Comparison of ENCODE assay signal across 18 cellular contexts in the genomic region with DNA sequence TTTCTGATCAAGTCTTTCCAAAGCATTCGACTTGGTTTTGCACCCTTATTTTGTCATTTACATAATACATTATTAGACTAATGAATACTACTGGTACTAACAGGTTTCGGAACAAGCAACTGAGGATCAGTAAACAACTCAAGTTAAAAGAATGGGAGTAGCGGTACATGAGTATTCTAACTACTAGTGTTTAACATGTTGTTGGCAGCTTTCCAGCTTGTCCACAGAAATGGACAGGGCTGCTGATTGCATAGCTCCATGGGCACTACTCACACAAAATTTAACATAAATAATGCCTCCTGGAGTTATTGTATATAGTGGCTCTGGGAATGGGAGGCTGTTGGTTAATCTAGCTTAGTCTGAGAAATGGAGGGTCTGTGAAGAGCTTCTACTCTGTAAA. TPM values are rescaled to one million over a fixed set of nuclear protein-coding genes. Genes with fewer than 3 reads are reported as not detected.
DNase-seq lines count a peak whose midpoint lies in the region; ATAC-seq, FAIRE-seq and TF ChIP-seq lines count a peak whose summit lies in the region.
"Had no signal": no experiment of that assay in that cellular context is flagged by ENCODE, and none has a peak within 500 bp of the region (broad histone marks: within the 10 kb centered on the region; RNA-seq: fewer than 3 reads in every experiment).

No MANE protein-coding gene starts in this region.

- no peaks in the 10 kb centered on the region for H4K20me1 ChIP-seq in GM12878 (ENCODE audit: control insufficient read depth, insufficient read depth)
- H4K20me1 ChIP-seq in Karpas-422 (ENCODE audit: insufficient read depth, low read depth, low read length), result peaks cover 26% of the 10 kb centered on the region
- peaks cover 44% of the 10 kb centered on the region for H4K20me1 ChIP-seq in GM23338 (replicated peaks; ENCODE audit: insufficient read depth)

- H3K9ac ChIP-seq in GM12878 (ENCODE audit: control insufficient read depth, insufficient read depth, low read length), result no peak overlapping the region
- no peak overlapping the region for H3K9ac ChIP-seq in Karpas-422 (ENCODE audit: low read length)
- H3K9ac ChIP-seq: parathyroid adenoma, SK-N-SH had no signal

- no peak overlapping the region for H3K27ac ChIP-seq in cardiac muscle cell
- no peak overlapping the region for H3K27ac ChIP-seq in GM12878 (ENCODE audit: control insufficient read depth, insufficient read depth)
- no peak overlapping the region for H3K27ac ChIP-seq in Karpas-422 (ENCODE audit: low read length)
- H3K27ac ChIP-seq in GM23338 (ENCODE audit: low read depth), result no peak overlapping the region
- H3K27ac ChIP-seq: parathyroid adenoma had no signal

- no peak for TF ChIP-seq EP300 in GM12878 (IDR thresholded peaks at IDR 0.05; ENCODE audit: borderline replicate concordance in 1 of 2, control insufficient read depth in 1 of 2, low read depth in 2 of 2, low read length in 2 of 2)

- in situ Hi-C loops in GM12878 (cut with MboI), result loop anchor here (25.0 kb wide), 1 partner anchor 1228 kb away; the partner anchor contains the start of gene ZNF367

- RAD21 ChIA-PET in GM12878 (lab: Charles Lee; ENCODE audit: unreplicated experiment), result interaction anchor here (0.7 kb wide), 1 partner anchor 25 kb away, joined by 4 read pairs; no protein-coding TSS in a partner anchor

- H3K27me3 ChIP-seq in cardiac muscle cell, result no peaks in the 10 kb centered on the region
- no peaks in the 10 kb centered on the region for H3K27me3 ChIP-seq in GM12878 (replicated peaks in 1 of 2; ENCODE audit: control insufficient read depth in 2 of 2, insufficient read depth in 2 of 2, low read length in 1 of 2)
- no peaks in the 10 kb centered on the region for H3K27me3 ChIP-seq in Karpas-422 (ENCODE audit: low read length)
- H3K27me3 ChIP-seq in GM23338 (ENCODE audit: insufficient read depth), result no peaks in the 10 kb centered on the region

- SMC1A ChIA-PET in GM12878 (lab: Charles Lee; ENCODE audit: uncharacterized antibody, unreplicated experiment), result interaction anchor here (0.6 to 3.1 kb wide), 11 partner anchors 9 to 209 kb away, joined by 3 to 14 read pairs (median 3); no protein-coding TSS in a partner anchor

- H3K9me3 ChIP-seq in cardiac muscle cell (ENCODE audit: low read depth), result no peaks in the 10 kb centered on the region
- H3K9me3 ChIP-seq in GM12878 (replicated peaks; ENCODE audit: control insufficient read depth, insufficient read depth, low read length), result no peaks in the 10 kb centered on the region
- no peaks in the 10 kb centered on the region for H3K9me3 ChIP-seq in Karpas-422 (ENCODE audit: low read length)
- H3K9me3 ChIP-seq: SK-N-SH had no signal

- peaks cover 18% of the 10 kb centered on the region for H3K4me1 ChIP-seq in cardiac muscle cell (ENCODE audit: low read depth)
- H3K4me1 ChIP-seq in GM12878 (ENCODE audit: control insufficient read depth, insufficient read depth, low read length), result no peaks in the 10 kb centered on the region
- H3K4me1 ChIP-seq in Karpas-422 (ENCODE audit: low read length), result peaks cover 59% of the 10 kb centered on the region
- peaks cover 8% of the 10 kb centered on the region; the same call in 1 of the 2 replicates for H3K4me1 ChIP-seq in GM23338 (ENCODE audit: insufficient read depth)
- H3K4me1 ChIP-seq: parathyroid adenoma had no signal

- peaks cover 31% of the 10 kb centered on the region for H3K36me3 ChIP-seq in cardiac muscle cell
- H3K36me3 ChIP-seq in GM12878 (ENCODE audit: control insufficient read depth in 2 of 2, insufficient read depth in 2 of 2, low read length in 1 of 2), result peaks cover 4 to 12% of the 10 kb centered on the region in 2 experiments
- peaks cover 54% of the 10 kb centered on the region; the same call in 1 of the 2 replicates for H3K36me3 ChIP-seq in Karpas-422 (ENCODE audit: insufficient read depth, low read length)
- H3K36me3 ChIP-seq in GM23338 (ENCODE audit: insufficient read depth), result peaks cover 14% of the 10 kb centered on the region

- DNase-seq in cardiac muscle cell (ENCODE audit: low read depth in 1 of 2, low spot score in 1 of 2) (peak; percentile 18 to 53), Right ventricle myocardium inferior (ENCODE audit: missing footprints) (no peak), NCI-H146 (lab: John Stamatoyannopoulos, UW) (peak; percentile 53), GM12878 (ENCODE audit: low read depth, low spot score) (no peak), Karpas-422 (no peak), GM23338 (ENCODE audit: low spot score) (no peak)
- no peak for DNase-seq in T-helper 2 cell treated with Interferon-gamma antibody and Interleukin-4, amounts not matched to agents 5 μg/mL and 100 μg/mL, for 36 hours (ENCODE audit: low spot score)
- DNase-seq: H7; hippocampal formation; Kasumi-1; mammary epithelial cell; naive thymus-derived CD8-positive, alpha-beta T cell; NCI-H1694; NCI-H526 treated with DMSO at 0.1 percent for 48 hours; SK-N-SH; stimulated activated CD4-positive, alpha-beta T cell treated with anti-CD3 and anti-CD28 coated beads, Interleukin-4, amount 100 ng/mL, for 1 hour had no signal

- H3K36me3 Mint-ChIP-seq in T-helper 2 cell treated with Interferon-gamma antibody and Interleukin-4, amounts not matched to agents 5 μg/mL and 100 μg/mL, for 36 hours (ENCODE audit: low read depth), result peaks cover 30% of the 10 kb centered on the region
- H3K36me3 Mint-ChIP-seq in GM23338 (ENCODE audit: low read depth), result peaks cover 20% of the 10 kb centered on the region

- H3K4me3 Mint-ChIP-seq in T-helper 2 cell treated with Interferon-gamma antibody and Interleukin-4, amounts not matched to agents 5 μg/mL and 100 μg/mL, for 36 hours, result no peak overlapping the region
- H3K4me3 Mint-ChIP-seq in GM23338, result no peak overlapping the region
- H3K4me3 Mint-ChIP-seq: naive thymus-derived CD8-positive, alpha-beta T cell had no signal

- no peak overlapping the region for H3K27ac Mint-ChIP-seq in T-helper 2 cell treated with Interferon-gamma antibody and Interleukin-4, amounts not matched to agents 5 μg/mL and 100 μg/mL, for 36 hours
- H3K27ac Mint-ChIP-seq in GM23338, result no peak overlapping the region; the same call in 1 of the 2 replicates

- H3K4me3 ChIP-seq in cardiac muscle cell, result no peak overlapping the region
- no peak overlapping the region for H3K4me3 ChIP-seq in GM12878
- no peak overlapping the region for H3K4me3 ChIP-seq in Karpas-422 (ENCODE audit: low read length)
- H3K4me3 ChIP-seq in GM23338, result no peak overlapping the region

- no peaks in the 10 kb centered on the region for H3F3A ChIP-seq in GM23338 (replicated peaks; ENCODE audit: low read depth)

- no peaks in the 10 kb centered on the region for H3K27me3 Mint-ChIP-seq in T-helper 2 cell treated with Interferon-gamma antibody and Interleukin-4, amounts not matched to agents 5 μg/mL and 100 μg/mL, for 36 hours (ENCODE audit: low read depth)
- H3K27me3 Mint-ChIP-seq in GM23338 (ENCODE audit: insufficient read depth, low read depth, poor library complexity), result no peaks in the 10 kb centered on the region
- H3K27me3 Mint-ChIP-seq: naive thymus-derived CD8-positive, alpha-beta T cell had no signal

- no peak for TF ChIP-seq POLR2A in GM12878 (IDR thresholded peaks at IDR 0.05; ENCODE audit: low read depth, low read length)

- no peak overlapping the region for H2AFZ ChIP-seq in GM12878 (ENCODE audit: control insufficient read depth, low read depth, low read length)
- no peak overlapping the region for H2AFZ ChIP-seq in Karpas-422 (ENCODE audit: low read length)
- H2AFZ ChIP-seq in GM23338, result no peak overlapping the region
- H2AFZ ChIP-seq: parathyroid adenoma had no signal

- POLR2A ChIA-PET in GM12878 (lab: Charles Lee), result interaction anchor here (0.9 to 1.4 kb wide), 4 partner anchors 8 to 80 kb away, joined by 3 to 5 read pairs (median 4); partner anchors contain the start of gene XPA

- 0 out of 2 replicates have a peak overlapping the region, but pooled peaks have one; percentile 13 for H3K4me2 ChIP-seq in GM12878 (ENCODE audit: control insufficient read depth, insufficient read depth)
- no peak overlapping the region for H3K4me2 ChIP-seq in Karpas-422 (ENCODE audit: low read depth, low read length, poor library complexity, severe bottlenecking)
- H3K4me2 ChIP-seq in GM23338, result no peak overlapping the region
- H3K4me2 ChIP-seq: SK-N-SH had no signal

- H3K9me2 ChIP-seq in Karpas-422 (replicated peaks; ENCODE audit: insufficient read depth, low read length) (no peaks in the 10 kb centered on the region), GM23338 (ENCODE audit: insufficient read depth) (no peaks in the 10 kb centered on the region)
- H3K9me2 ChIP-seq: SK-N-SH had no signal

- H3K79me2 ChIP-seq in GM12878 (ENCODE audit: control insufficient read depth, insufficient read depth, low read length) (peaks cover 58% of the 10 kb centered on the region), Karpas-422 (ENCODE audit: low read length) (peaks cover 96% of the 10 kb centered on the region), GM23338 (replicated peaks; ENCODE audit: insufficient read depth) (peaks cover 73% of the 10 kb centered on the region)

- ATAC-seq in Right ventricle myocardium inferior (no peak), GM12878 (no peak), GM23338 (no peak)
- ATAC-seq: naive thymus-derived CD8-positive, alpha-beta T cell had no signal

- no peak for FAIRE-seq in GM12878 (lab: Jason Lieb, UNC)
- FAIRE-seq: keratinocyte had no signal

- no peak for TF ChIP-seq CTCF in cardiac muscle cell (IDR thresholded peaks at IDR 0.05; ENCODE audit: low read depth, low read length)
- TF ChIP-seq CTCF in GM12878 (IDR thresholded peaks at IDR 0.05 in 2 of 3, conservative IDR thresholded peaks at IDR 0.05 in 1 of 3; ENCODE audit: control insufficient read depth in 2 of 3, extremely low read depth in 1 of 3, insufficient read depth in 1 of 3, low read depth in 3 of 3, low read length in 3 of 3), result no peak
- TF ChIP-seq CTCF in GM23338 (conservative IDR thresholded peaks at IDR 0.05; ENCODE audit: low read depth in 2 of 2), result no peak

- CTCF ChIA-PET in GM12878 (lab: Yijun Ruan, JAX), result interaction anchor here (1.0 to 5.5 kb wide), 10 partner anchors 10 to 261 kb away, joined by 3 to 28 read pairs (median 6); partner anchors contain the start of gene XPA

- no peaks in the 10 kb centered on the region for H3K9me3 Mint-ChIP-seq in T-helper 2 cell treated with Interferon-gamma antibody and Interleukin-4, amounts not matched to agents 5 μg/mL and 100 μg/mL, for 36 hours
- no peaks in the 10 kb centered on the region for H3K9me3 Mint-ChIP-seq in GM23338
- H3K9me3 Mint-ChIP-seq: naive thymus-derived CD8-positive, alpha-beta T cell had no signal

- intact Hi-C loops in Right ventricle myocardium inferior (cut with DNase I), result no loop called here
- intact Hi-C loops in GM12878 (cut with micrococcal nuclease; ENCODE audit: unreplicated experiment), result no loop called here

- no TSS peak for BruUV-seq in GM12878 (replicated peaks; lab: Mats Ljungman, UMichigan)

- 94% methylated on average over 3 of the region's 3 CpGs for WGBS in GM12878 (ENCODE audit: insufficient coverage, insufficient replicate concordance, low lambda C conversion rate, missing lambda C conversion rate)

- peaks cover 34% of the 10 kb centered on the region for H3K4me1 Mint-ChIP-seq in T-helper 2 cell treated with Interferon-gamma antibody and Interleukin-4, amounts not matched to agents 5 μg/mL and 100 μg/mL, for 36 hours (ENCODE audit: low read depth)
- peaks cover 21% of the 10 kb centered on the region for H3K4me1 Mint-ChIP-seq in GM23338

- TF ChIP-seq RAD21 in GM12878 (IDR thresholded peaks at IDR 0.05; ENCODE audit: insufficient read depth, low read depth, low read length), result no peak

RNA-seq across cellular contexts. Expression of gene NCBP1, which starts 6.7 kb away (rescaled TPM):
- total RNA-seq in cardiac muscle cell (22.1 and 26.6 TPM in 2 replicates), Right ventricle myocardium inferior (20.0 TPM), GM12878 (2014; rRNA removed) (32.2 and 38.0 TPM in 2 replicates), GM12878 (2014; rRNA removed; fragmentation: Illumina TruSeq; extraction: Trizol) (37.5 and 39.5 TPM in 2 replicates), GM12878 (2021) (32.4 and 39.5 TPM in 2 replicates)
- polyA plus RNA-seq in cardiac muscle cell (34.4 and 39.2 TPM in 2 replicates), GM12878 (2011; rRNA removed) (34.1 and 52.0 TPM in 2 replicates), GM12878 (2014; fragmentation: Illumina TruSeq; extraction: Trizol) (38.0 and 44.0 TPM in 2 replicates), GM12878 (2014; fragmentation: Nextera tagmentation; extraction: Ambion mirVana) (10 to 100 TPM; 14.7 to 21.5 TPM), GM12878 (2014; rRNA removed) (22.7 and 29.2 TPM in 2 replicates), GM12878 (2016; fragmentation: Nextera tagmentation; extraction: Ambion mirVana) (10 to 100 TPM; 62.5 to 70.9 TPM), GM23338 (2016; fragmentation: Nextera tagmentation; extraction: Ambion mirVana) (43.9 and 52.9 TPM in 2 replicates)
- total RNA-seq in GM12878 (2013; cell fraction: nucleolus; rRNA removed), result 69.0 and 71.8 TPM in 2 replicates
- polyA plus RNA-seq in GM12878 (2011; ENCODE audit: low read depth), result 10.7 TPM
- 16.2 and 16.7 TPM in 2 replicates for polyA plus RNA-seq in GM12878 (2011; cell fraction: cytosol; rRNA removed)
- polyA plus RNA-seq in GM12878 (2011; cell fraction: nucleus; rRNA removed), result 26.2 and 31.1 TPM in 2 replicates
- polyA plus RNA-seq in GM12878 (2012), result 19.2 and 23.0 TPM in 2 replicates
- polyA minus RNA-seq in GM12878 (2011; rRNA and poly(A)+ RNA removed), result 27.1 and 40.6 TPM in 2 replicates
- polyA minus RNA-seq in GM12878 (2011; cell fraction: cytosol; rRNA and poly(A)+ RNA removed), result 9.1 and 14.8 TPM in 2 replicates
- polyA minus RNA-seq in GM12878 (2011; cell fraction: nucleus; rRNA and poly(A)+ RNA removed), result 24.4 and 36.5 TPM in 2 replicates
- 27.2 and 41.9 TPM in 2 replicates for total RNA-seq in Karpas-422 (2014; rRNA removed; shearing (Covaris generic); ENCODE audit: low replicate concordance)
- total RNA-seq in GM23338 (2014; rRNA removed; shearing (Covaris generic)), result 60.2 and 63.4 TPM in 2 replicates

RNA-seq across cellular contexts. Expression of gene TSTD2, which starts 7.1 kb away (rescaled TPM):
- total RNA-seq in cardiac muscle cell (22.6 and 25.9 TPM in 2 replicates), Right ventricle myocardium inferior (24.8 TPM), GM12878 (2014; rRNA removed) (19.2 and 22.5 TPM in 2 replicates), GM12878 (2014; rRNA removed; fragmentation: Illumina TruSeq; extraction: Trizol) (12.9 TPM in 2 replicates), GM12878 (2021) (15.3 and 15.4 TPM in 2 replicates)
- polyA plus RNA-seq in cardiac muscle cell (14.6 and 17.2 TPM in 2 replicates), GM12878 (2011; rRNA removed) (30.6 and 36.3 TPM in 2 replicates), GM12878 (2014; fragmentation: Illumina TruSeq; extraction: Trizol) (18.3 and 21.1 TPM in 2 replicates), GM12878 (2014; fragmentation: Nextera tagmentation; extraction: Ambion mirVana) (1 to 10 TPM; 5.0 to 5.3 TPM), GM12878 (2014; rRNA removed) (21.4 and 21.5 TPM in 2 replicates), GM12878 (2016; fragmentation: Nextera tagmentation; extraction: Ambion mirVana) (1 to 10 TPM; 8.3 to 9.6 TPM), GM23338 (2016; fragmentation: Nextera tagmentation; extraction: Ambion mirVana) (8.5 and 10.2 TPM in 2 replicates)
- 37.0 and 38.7 TPM in 2 replicates for total RNA-seq in GM12878 (2013; cell fraction: nucleolus; rRNA removed)
- 8.1 TPM for polyA plus RNA-seq in GM12878 (2011; ENCODE audit: low read depth)
- polyA plus RNA-seq in GM12878 (2011; cell fraction: cytosol; rRNA removed), result 17.1 and 19.6 TPM in 2 replicates
- 40.6 and 45.5 TPM in 2 replicates for polyA plus RNA-seq in GM12878 (2011; cell fraction: nucleus; rRNA removed)
- polyA plus RNA-seq in GM12878 (2012), result 7.3 and 8.6 TPM in 2 replicates
- 22.3 and 29.3 TPM in 2 replicates for polyA minus RNA-seq in GM12878 (2011; rRNA and poly(A)+ RNA removed)
- polyA minus RNA-seq in GM12878 (2011; cell fraction: cytosol; rRNA and poly(A)+ RNA removed), result 7.6 and 10.9 TPM in 2 replicates
- 17.0 and 23.5 TPM in 2 replicates for polyA minus RNA-seq in GM12878 (2011; cell fraction: nucleus; rRNA and poly(A)+ RNA removed)
- total RNA-seq in Karpas-422 (2014; rRNA removed; shearing (Covaris generic); ENCODE audit: low replicate concordance), result 23.8 and 29.2 TPM in 2 replicates
- total RNA-seq in GM23338 (2014; rRNA removed; shearing (Covaris generic)), result 20.2 and 21.8 TPM in 2 replicates

RNA-seq across cellular contexts. Expression of gene XPA, which starts 56.9 kb away (rescaled TPM):
- 16.0 and 21.1 TPM in 2 replicates for total RNA-seq in cardiac muscle cell
- 29.2 and 31.5 TPM in 2 replicates for polyA plus RNA-seq in cardiac muscle cell
- total RNA-seq in Right ventricle myocardium inferior, result 6.4 TPM
- total RNA-seq in GM12878 (2013; cell fraction: nucleolus; rRNA removed), result 25.9 and 29.7 TPM in 2 replicates
- total RNA-seq in GM12878 (2014; rRNA removed), result 10.4 and 11.7 TPM in 2 replicates
- total RNA-seq in GM12878 (2014; rRNA removed; fragmentation: Illumina TruSeq; extraction: Trizol), result 15.5 and 17.3 TPM in 2 replicates
- total RNA-seq in GM12878 (2021), result 10.4 and 10.8 TPM in 2 replicates
- polyA plus RNA-seq in GM12878 (2011; ENCODE audit: low read depth), result 12.7 TPM
- polyA plus RNA-seq in GM12878 (2011; rRNA removed), result 6.2 and 11.6 TPM in 2 replicates
- 1.3 and 1.7 TPM in 2 replicates for polyA plus RNA-seq in GM12878 (2011; cell fraction: cytosol; rRNA removed)
- polyA plus RNA-seq in GM12878 (2011; cell fraction: nucleus; rRNA removed), result 4.2 and 5.8 TPM in 2 replicates
- 12.0 and 15.5 TPM in 2 replicates for polyA plus RNA-seq in GM12878 (2012)
- 14.6 and 15.7 TPM in 2 replicates for polyA plus RNA-seq in GM12878 (2014; fragmentation: Illumina TruSeq; extraction: Trizol)
- 10 to 100 TPM in 1 of 2 experiments, 1 to 10 TPM in 1; 7.1 to 11.2 TPM for polyA plus RNA-seq in GM12878 (2014; fragmentation: Nextera tagmentation; extraction: Ambion mirVana)
- polyA plus RNA-seq in GM12878 (2014; rRNA removed), result 13.4 and 16.9 TPM in 2 replicates
- 10 to 100 TPM; 18.9 to 19.9 TPM for polyA plus RNA-seq in GM12878 (2016; fragmentation: Nextera tagmentation; extraction: Ambion mirVana)
- 1.6 and 4.1 TPM in 2 replicates for polyA minus RNA-seq in GM12878 (2011; rRNA and poly(A)+ RNA removed)
- 0.94 and 2.3 TPM in 2 replicates for polyA minus RNA-seq in GM12878 (2011; cell fraction: cytosol; rRNA and poly(A)+ RNA removed)
- polyA minus RNA-seq in GM12878 (2011; cell fraction: nucleus; rRNA and poly(A)+ RNA removed), result 4.6 and 8.0 TPM in 2 replicates
- 22.2 and 28.8 TPM in 2 replicates for total RNA-seq in Karpas-422 (2014; rRNA removed; shearing (Covaris generic); ENCODE audit: low replicate concordance)
- total RNA-seq in GM23338 (2014; rRNA removed; shearing (Covaris generic)), result 1.9 TPM in 1 of 2 replicates, not detected in the other
- polyA plus RNA-seq in GM23338 (2016; fragmentation: Nextera tagmentation; extraction: Ambion mirVana), result 5.8 and 9.1 TPM in 2 replicates

Comparison
In these comparisons a context has a peak if more than half of its experiments do, and no peak if none do; other contexts are left out.
1. DNase-seq: peak in cardiac muscle cell (2 of 2) and NCI-H146 (single experiment); none in Right ventricle myocardium inferior (single experiment), GM12878 (single experiment), T-helper 2 cell treated with Interferon-gamma antibody and Interleukin-4, amounts not matched to agents 5 μg/mL and 100 μg/mL, for 36 hours (single experiment), Karpas-422 (single experiment) and GM23338 (single experiment).